Comparison of ENCODE assay signal across 23 cellular contexts in genomic region chr14:49485290-49485689, GRCh38.
DNase-seq lines count a peak whose midpoint lies in the region; ATAC-seq, FAIRE-seq and TF ChIP-seq lines count a peak whose summit lies in the region.
"Had no signal": no experiment of that assay in that cellular context is flagged by ENCODE, and none has a peak within 500 bp of the region (broad histone marks: within the 10 kb centered on the region; RNA-seq: fewer than 3 reads in every experiment).

No MANE protein-coding gene starts in this region.

- H3K79me2 ChIP-seq in HepG2 (ENCODE audit: insufficient read depth, low read length), result no peaks in the 10 kb centered on the region

- BruUV-seq in HepG2 (replicated peaks; lab: Mats Ljungman, UMichigan), result no TSS peak

- no peak for TF ChIP-seq EP300 in HepG2 (IDR thresholded peaks at IDR 0.05; ENCODE audit: low read depth in 2 of 2, low read length in 2 of 2)
- no peak for TF ChIP-seq EP300 in HepG2 (CRISPR knock-in tag; IDR thresholded peaks at IDR 0.05; ENCODE audit: borderline replicate concordance)

- H3K9me3 ChIP-seq in liver (ENCODE audit: control insufficient read depth in 4 of 4, low read length in 3 of 4) (no peaks in the 10 kb centered on the region), HepG2 (ENCODE audit: low read length) (peaks cover 11% of the 10 kb centered on the region; the same call in 1 of the 2 replicates), mucosa of descending colon (no peaks in the 10 kb centered on the region)
- H3K9me3 ChIP-seq: HAP-1 had no signal

- DNase-seq in HepG2 (ENCODE audit: low spot score), result no peak
- DNase-seq in left colon, result no peak
- peak in 1 of 3 donors; percentile 18 for DNase-seq in mucosa of descending colon
- no peak for DNase-seq in urothelium cell line (ENCODE audit: low spot score)
- no peak for DNase-seq in DMS114 treated with DMSO at 0.1 percent for 48 hours (lab: John Stamatoyannopoulos, UW; ENCODE audit: unreplicated experiment)
- DNase-seq in NCI-H2196 (lab: John Stamatoyannopoulos, UW; ENCODE audit: unreplicated experiment), result no peak
- DNase-seq: Caco-2; CD4-positive, CD25-positive, alpha-beta regulatory T cell; CD8-positive, alpha-beta T cell; DMS79; EL; GDM1; GM23248; HFFc6 had no signal

- H3K9ac ChIP-seq in liver (ENCODE audit: low read depth in 1 of 2, low read length in 2 of 2) (peak overlapping the region in 1 of 2 donors; percentile 36), HepG2 (ENCODE audit: insufficient read depth, low read depth, low read length) (no peak overlapping the region)
- H3K9ac ChIP-seq: BLaER1, GM23248 had no signal

- H3K4me1 ChIP-seq in liver (ENCODE audit: control insufficient read depth in 4 of 4, insufficient read depth in 4 of 4, low read length in 3 of 4) (peaks cover 0 to 21% (median 8%) of the 10 kb centered on the region in 4 donors), HepG2 (ENCODE audit: insufficient read depth, low read length) (peaks cover 3% of the 10 kb centered on the region), mucosa of descending colon (ENCODE audit: low read depth) (no peaks in the 10 kb centered on the region)

- intact Hi-C loops in HepG2 (cut with micrococcal nuclease; ENCODE audit: unreplicated experiment), result no loop called here
- intact Hi-C loops in left colon (cut with DNase I, micrococcal nuclease), result no loop called here
- intact Hi-C loops in mucosa of descending colon (cut with DNase I, micrococcal nuclease), result no loop called here

- FAIRE-seq in HepG2 (lab: Jason Lieb, UNC) (no peak), urothelium cell line (lab: Jason Lieb, UNC) (peak; percentile 40)
- FAIRE-seq: A204.1, GM12878, H54 had no signal

- POLR2A ChIA-PET in HepG2 (lab: Yijun Ruan, JAX), result no interaction called here

- H3K36me3 ChIP-seq in liver (ENCODE audit: control insufficient read depth in 4 of 4, insufficient read depth in 3 of 4, low read depth in 1 of 4, low read length in 3 of 4) (no peaks in the 10 kb centered on the region), HepG2 (replicated peaks in 1 of 2; ENCODE audit: control insufficient read depth in 1 of 2, insufficient read depth in 2 of 2, low read length in 2 of 2) (no peaks in the 10 kb centered on the region), mucosa of descending colon (ENCODE audit: low read depth) (no peaks in the 10 kb centered on the region)
- H3K36me3 ChIP-seq: BLaER1, HAP-1 had no signal

- in situ Hi-C loops in HepG2 (cut with HindIII; ENCODE audit: extremely low pct_ligation_motif_present, low pct_unique_long_range_greater_than_20kb), result no loop called here

- ATAC-seq in HepG2 (no peak), left colon (peak; percentile 84), mucosa of descending colon (peak; percentile 85), GM21528 (IDR thresholded peaks at IDR 0.05; ENCODE audit: low FRiP score, unreplicated experiment) (no peak)
- ATAC-seq: CD8-positive, alpha-beta T cell; GM12878 had no signal

- WGBS in liver, result 24% methylated on average over 3 of the region's 3 CpGs
- 0% methylated on average over 3 of the region's 3 CpGs for WGBS in HepG2 (ENCODE audit: low lambda C conversion rate)

- TF ChIP-seq POLR2A in HepG2 (IDR thresholded peaks at IDR 0.05; ENCODE audit: insufficient read depth in 1 of 2, low read depth in 2 of 2, low read length in 2 of 2), result no peak

- H3K27ac ChIP-seq in liver (ENCODE audit: low read depth in 1 of 2, low read length in 2 of 2), result peak overlapping the region; percentile 73 to 87
- no peak overlapping the region for H3K27ac ChIP-seq in HepG2 (ENCODE audit: extremely low read length, insufficient read depth, low read length)
- H3K27ac ChIP-seq: 22Rv1, BLaER1, C4-2B, GM23248 had no signal

- no peak for TF ChIP-seq RAD21 in liver (IDR thresholded peaks at IDR 0.05)
- TF ChIP-seq RAD21 in HepG2 (CRISPR knock-in tag; IDR thresholded peaks at IDR 0.05), result no peak

- CTCF ChIA-PET in HepG2 (lab: Yijun Ruan, JAX; ENCODE audit: low intra/inter-chr PET ratio, low total read pairs), result no interaction called here

- H3K27me3 ChIP-seq in liver (ENCODE audit: control insufficient read depth in 4 of 4, insufficient read depth in 4 of 4, low read length in 3 of 4), result no peaks in the 10 kb centered on the region
- no peaks in the 10 kb centered on the region for H3K27me3 ChIP-seq in HepG2 (ENCODE audit: control insufficient read depth in 1 of 2, insufficient read depth in 2 of 2, low read length in 2 of 2)
- H3K27me3 ChIP-seq: BLaER1 had no signal

- no peak for TF ChIP-seq CTCF in liver (IDR thresholded peaks at IDR 0.05; ENCODE audit: low read depth, low read length, missing input control)
- no peak for TF ChIP-seq CTCF in HepG2 (CRISPR knock-in tag; IDR thresholded peaks at IDR 0.05)
- TF ChIP-seq CTCF in mucosa of descending colon (IDR thresholded peaks at IDR 0.05), result no peak

- no peak overlapping the region for H2AFZ ChIP-seq in HepG2 (ENCODE audit: low read length)
- H2AFZ ChIP-seq: GM23248 had no signal

- H3K4me3 ChIP-seq in liver (ENCODE audit: low read depth in 1 of 3, low read length in 3 of 3), result no peak overlapping the region
- no peak overlapping the region for H3K4me3 ChIP-seq in HepG2 (replicated peaks in 1 of 3; ENCODE audit: insufficient read depth in 1 of 3, low read depth in 2 of 3, low read length in 3 of 3)
- no peak overlapping the region for H3K4me3 ChIP-seq in mucosa of descending colon
- H3K4me3 ChIP-seq: BLaER1, GM12878, GM23248, HAP-1 had no signal

- H4K20me1 ChIP-seq in HepG2 (ENCODE audit: insufficient read depth, low read length), result no peaks in the 10 kb centered on the region
- H4K20me1 ChIP-seq: BLaER1 had no signal

- H3K4me2 ChIP-seq in HepG2 (ENCODE audit: low read depth, low read length), result no peak overlapping the region
- H3K4me2 ChIP-seq: BLaER1 had no signal

TF ChIP-seq in liver, 16 proteins besides CTCF, POLR2A, EP300 and RAD21 (continues in another document):
- TF ChIP-seq, protein P1, sequence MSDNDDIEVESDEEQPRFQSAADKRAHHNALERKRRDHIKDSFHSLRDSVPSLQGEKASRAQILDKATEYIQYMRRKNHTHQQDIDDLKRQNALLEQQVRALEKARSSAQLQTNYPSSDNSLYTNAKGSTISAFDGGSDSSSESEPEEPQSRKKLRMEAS (IDR thresholded peaks at IDR 0.05), result peak; percentile 70
- TF ChIP-seq HNF4A (conservative IDR thresholded peaks at IDR 0.05) (peak; percentile 85 to 95), EGR1 (IDR thresholded peaks at IDR 0.05; ENCODE audit: low read depth in 2 of 2) (peak in 1 of 2 donors; percentile 35), FOXA1 (IDR thresholded peaks at IDR 0.05) (no peak), YY1 (IDR thresholded peaks at IDR 0.05) (peak; percentile 71), FOXA2 (IDR thresholded peaks at IDR 0.05) (peak; percentile 66), TAF1 (conservative IDR thresholded peaks at IDR 0.05) (no peak), RXRA (IDR thresholded peaks at IDR 0.05) (peak; percentile 44 to 83), SP1 (IDR thresholded peaks at IDR 0.05) (peak; percentile 64), GABPA (IDR thresholded peaks at IDR 0.05 in 1 of 2, conservative IDR thresholded peaks at IDR 0.05 in 1 of 2) (peak in 1 of 2 donors; percentile 34)
- TF ChIP-seq, protein P2, sequence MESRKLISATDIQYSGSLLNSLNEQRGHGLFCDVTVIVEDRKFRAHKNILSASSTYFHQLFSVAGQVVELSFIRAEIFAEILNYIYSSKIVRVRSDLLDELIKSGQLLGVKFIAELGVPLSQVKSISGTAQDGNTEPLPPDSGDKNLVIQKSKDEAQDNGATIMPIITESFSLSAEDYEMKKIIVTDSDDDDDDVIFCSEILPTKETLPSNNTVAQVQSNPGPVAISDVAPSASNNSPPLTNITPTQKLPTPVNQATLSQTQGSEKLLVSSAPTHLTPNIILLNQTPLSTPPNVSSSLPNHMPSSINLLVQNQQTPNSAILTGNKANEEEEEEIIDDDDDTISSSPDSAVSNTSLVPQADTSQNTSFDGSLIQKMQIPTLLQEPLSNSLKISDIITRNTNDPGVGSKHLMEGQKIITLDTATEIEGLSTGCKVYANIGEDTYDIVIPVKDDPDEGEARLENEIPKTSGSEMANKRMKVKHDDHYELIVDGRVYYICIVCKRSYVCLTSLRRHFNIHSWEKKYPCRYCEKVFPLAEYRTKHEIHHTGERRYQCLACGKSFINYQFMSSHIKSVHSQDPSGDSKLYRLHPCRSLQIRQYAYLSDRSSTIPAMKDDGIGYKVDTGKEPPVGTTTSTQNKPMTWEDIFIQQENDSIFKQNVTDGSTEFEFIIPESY (IDR thresholded peaks at IDR 0.05), result peak; percentile 63

TF ChIP-seq in HepG2, 621 proteins besides CTCF, POLR2A, EP300 and RAD21 (continues in another document):
- no peak for TF ChIP-seq NFKB2 (CRISPR knock-in tag; IDR thresholded peaks at IDR 0.05; ENCODE audit: borderline replicate concordance)
- no peak for TF ChIP-seq ZNF34 (CRISPR knock-in tag; IDR thresholded peaks at IDR 0.05; ENCODE audit: borderline replicate concordance)
- no peak for TF ChIP-seq HOXA7 (CRISPR knock-in tag; IDR thresholded peaks at IDR 0.05)
- TF ChIP-seq, protein P3, sequence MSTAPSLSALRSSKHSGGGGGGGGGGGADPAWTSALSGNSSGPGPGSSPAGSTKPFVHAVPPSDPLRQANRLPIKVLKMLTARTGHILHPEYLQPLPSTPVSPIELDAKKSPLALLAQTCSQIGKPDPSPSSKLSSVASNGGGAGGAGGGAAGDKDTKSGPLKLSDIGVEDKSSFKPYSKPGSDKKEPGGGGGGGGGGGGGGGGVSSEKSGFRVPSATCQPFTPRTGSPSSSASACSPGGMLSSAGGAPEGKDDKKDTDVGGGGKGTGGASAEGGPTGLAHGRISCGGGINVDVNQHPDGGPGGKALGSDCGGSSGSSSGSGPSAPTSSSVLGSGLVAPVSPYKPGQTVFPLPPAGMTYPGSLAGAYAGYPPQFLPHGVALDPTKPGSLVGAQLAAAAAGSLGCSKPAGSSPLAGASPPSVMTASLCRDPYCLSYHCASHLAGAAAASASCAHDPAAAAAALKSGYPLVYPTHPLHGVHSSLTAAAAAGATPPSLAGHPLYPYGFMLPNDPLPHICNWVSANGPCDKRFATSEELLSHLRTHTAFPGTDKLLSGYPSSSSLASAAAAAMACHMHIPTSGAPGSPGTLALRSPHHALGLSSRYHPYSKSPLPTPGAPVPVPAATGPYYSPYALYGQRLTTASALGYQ (CRISPR knock-in tag; IDR thresholded peaks at IDR 0.05), result no peak
- no peak for TF ChIP-seq MXD3 (CRISPR knock-in tag; IDR thresholded peaks at IDR 0.05)
- TF ChIP-seq RBAK (CRISPR knock-in tag; IDR thresholded peaks at IDR 0.05), result no peak

Comparison
In these comparisons a context has a peak if more than half of its experiments do, and no peak if none do; other contexts are left out.
1. ATAC-seq: peak in left colon (single experiment) and mucosa of descending colon (single experiment); none in HepG2 (single experiment) and GM21528 (single experiment).